23 cellular contexts compared by ENCODE assay signal in genomic region chr1:152932170-152932811, GRCh38. TPM values are rescaled to one million over a fixed set of nuclear protein-coding genes. Genes with fewer than 3 reads are reported as not detected.
DNase-seq lines count a peak whose midpoint lies in the region; ATAC-seq and TF ChIP-seq lines count a peak whose summit lies in the region.
"Had no signal": no experiment of that assay in that cellular context is flagged by ENCODE, and none has a peak within 500 bp of the region (broad histone marks: within the 10 kb centered on the region; RNA-seq: fewer than 3 reads in every experiment).

No MANE protein-coding gene starts in this region.

- TF ChIP-seq CTCF in PC-9 (conservative IDR thresholded peaks at IDR 0.05) (no peak), lower lobe of right lung (IDR thresholded peaks at IDR 0.05) (no peak)

- H3K9me3 ChIP-seq in PC-9 (ENCODE audit: insufficient read depth, low read depth) (no peaks in the 10 kb centered on the region), lower lobe of right lung (no peaks in the 10 kb centered on the region)
- H3K9me3 ChIP-seq: A549 had no signal

- DNase-seq in DMS79 (lab: John Stamatoyannopoulos, UW) = peak; percentile 97
- peak in 1 of 2 experiments; percentile 63 for DNase-seq in PC-9
- peak; percentile 88 for DNase-seq in epithelial cell of prostate (ENCODE audit: low read depth, low spot score)
- no peak for DNase-seq in lower lobe of right lung
- no peak for DNase-seq in stimulated activated naive CD8-positive, alpha-beta T cell treated with anti-CD3 and anti-CD28 coated beads, Interleukin-15, Interleukin-2, amounts not matched to agents 100 U/mL and 50 U/mL, for 24 hours
- DNase-seq in NCI-H2029 treated with DMSO at 0.1 percent for 48 hours (lab: John Stamatoyannopoulos, UW) = no peak
- DNase-seq in NCI-H526 treated with DMSO at 0.1 percent for 48 hours (lab: John Stamatoyannopoulos, UW) = no peak
- DNase-seq: DMS53, KG1, NCI-H1105, NCI-H146, NCI-H2029, NCI-H510A treated with DMSO at 0.1 percent for 48 hours, NCI-H82, RPMI8226, SHP77 treated with DMSO at 0.1 percent for 48 hours had no signal

- peak overlapping the region; percentile 43; the same call in 1 of the 2 replicates for H3K27ac ChIP-seq in PC-9
- H3K27ac ChIP-seq in epithelial cell of prostate = peak overlapping the region; percentile 74
- no peak overlapping the region for H3K27ac ChIP-seq in lower lobe of right lung
- H3K27ac ChIP-seq: A549, SK-N-MC had no signal

- H3K4me1 ChIP-seq in PC-9 (replicated peaks; ENCODE audit: insufficient read depth) (peaks cover 5% of the 10 kb centered on the region), lower lobe of right lung (no peaks in the 10 kb centered on the region)

- H3K4me3 ChIP-seq in PC-9 (no peak overlapping the region), lower lobe of right lung (no peak overlapping the region)
- H3K4me3 ChIP-seq: A549, SK-N-MC had no signal

- CTCF ChIA-PET in PC-9 (lab: Charles Lee) = no interaction called here

- no peaks in the 10 kb centered on the region for H3K27me3 ChIP-seq in PC-9 (ENCODE audit: insufficient read depth, low read depth)
- H3K27me3 ChIP-seq in lower lobe of right lung (ENCODE audit: low read depth) = no peaks in the 10 kb centered on the region

- H3K4me2 ChIP-seq in PC-9 = no peak overlapping the region
- H3K4me2 ChIP-seq: A549 had no signal

- H3K79me2 ChIP-seq in PC-9 (ENCODE audit: low read depth) = no peaks in the 10 kb centered on the region

- H3F3A ChIP-seq in PC-9 (ENCODE audit: insufficient read depth, low read depth) = 0 out of 2 replicates have a peak, but pooled peaks cover 6% of the 10 kb centered on the region

- H3K9me2 ChIP-seq in PC-9 (ENCODE audit: insufficient read depth) = no peaks in the 10 kb centered on the region

- intact Hi-C loops in PC-9 (cut with micrococcal nuclease; ENCODE audit: unreplicated experiment) = no loop called here
- intact Hi-C loops in lower lobe of right lung (cut with DNase I) = no loop called here

- ATAC-seq in lower lobe of right lung = peak; percentile 65 to 86
- ATAC-seq in stimulated activated naive CD8-positive, alpha-beta T cell treated with anti-CD3 and anti-CD28 coated beads, Interleukin-15, Interleukin-2, amounts not matched to agents 100 U/mL and 50 U/mL, for 24 hours = no peak
- ATAC-seq: A549, HCT116, PC-3 had no signal

- H3K36me3 ChIP-seq in PC-9 (ENCODE audit: low read depth) = no peaks in the 10 kb centered on the region
- H3K36me3 ChIP-seq in lower lobe of right lung = no peaks in the 10 kb centered on the region

- BruUV-seq in PC-9 (replicated peaks; lab: Mats Ljungman, UMichigan) = no TSS peak

- no peak overlapping the region for H2AFZ ChIP-seq in PC-9

- H4K20me1 ChIP-seq in PC-9 (ENCODE audit: insufficient read depth) = no peaks in the 10 kb centered on the region

- POLR2A ChIA-PET in PC-9 (lab: Charles Lee; ENCODE audit: unreplicated experiment) = no interaction called here

RNA-seq across cellular contexts. Expression of gene SPRR5, which starts 14.7 kb away (rescaled TPM):
- not detected in 2 replicates for total RNA-seq in PC-9 (2021)
- total RNA-seq in lower lobe of right lung = not detected
- total RNA-seq: B cell, H1, HT1080, PC-3 had no signal

RNA-seq across cellular contexts. Expression of gene IVL, which starts 23.9 kb away (rescaled TPM):
- total RNA-seq in PC-9 (2021) (not detected in 2 replicates), lower lobe of right lung (0.24 TPM)
- total RNA-seq: B cell, H1 had no signal

RNA-seq across cellular contexts. Expression of gene SPRR4, which starts 38.2 kb away (rescaled TPM):
- not detected in 2 replicates for total RNA-seq in PC-9 (2021)
- total RNA-seq in lower lobe of right lung = not detected
- total RNA-seq: B cell, H1, HT1080, PC-3 had no signal

RNA-seq across cellular contexts. Expression of gene SPRR1A, which starts 51.6 kb away (rescaled TPM):
- total RNA-seq in PC-9 (2021) = not detected in 2 replicates
- not detected for total RNA-seq in lower lobe of right lung
- total RNA-seq: B cell, H1, HT1080, PC-3 had no signal

RNA-seq across cellular contexts. Expression of gene SMCP, which starts 54.2 kb away (rescaled TPM):
- total RNA-seq in PC-9 (2021) = not detected in 2 replicates
- not detected for total RNA-seq in lower lobe of right lung
- total RNA-seq: B cell, H1, HT1080, PC-3 had no signal

Comparison
In these comparisons a context has a peak if more than half of its experiments do, and no peak if none do; other contexts are left out.
1. DNase-seq: peak in DMS79 (single experiment) and epithelial cell of prostate (single experiment); none in lower lobe of right lung (single experiment), stimulated activated naive CD8-positive, alpha-beta T cell treated with anti-CD3 and anti-CD28 coated beads, Interleukin-15, Interleukin-2, amounts not matched to agents 100 U/mL and 50 U/mL, for 24 hours (single experiment), NCI-H2029 treated with DMSO at 0.1 percent for 48 hours (single experiment) and NCI-H526 treated with DMSO at 0.1 percent for 48 hours (single experiment).